Comparison of ENCODE assay signal across 10 cellular contexts in genomic region chr2:207283356-207283755, GRCh38.
DNase-seq lines count a peak whose midpoint lies in the region; ATAC-seq, FAIRE-seq and TF ChIP-seq lines count a peak whose summit lies in the region.
"Had no signal": no experiment of that assay in that cellular context is flagged by ENCODE, and none has a peak within 500 bp of the region (broad histone marks: within the 10 kb centered on the region; RNA-seq: fewer than 3 reads in every experiment).

No MANE protein-coding gene starts in this region.

- H2AFZ ChIP-seq in Karpas-422 (ENCODE audit: low read length) = peak overlapping the region; percentile 6; the same call in 1 of the 2 replicates

- H3K36me3 ChIP-seq in Karpas-422 (ENCODE audit: insufficient read depth, low read length) (no peaks in the 10 kb centered on the region), kidney (ENCODE audit: control insufficient read depth in 1 of 2, insufficient read depth in 2 of 2, low read length in 2 of 2) (no peaks in the 10 kb centered on the region)

- DNase-seq in Karpas-422 (peak; percentile 56), chondrocyte (ENCODE audit: low spot score) (no peak), posterior vena cava (ENCODE audit: low spot score) (peak; percentile 82), glutamatergic neuron (no peak), NCI-H446 treated with DMSO at 0.1 percent for 48 hours (lab: John Stamatoyannopoulos, UW) (no peak), kidney (no peak)

- no peaks in the 10 kb centered on the region for H4K20me1 ChIP-seq in Karpas-422 (ENCODE audit: insufficient read depth, low read depth, low read length)

- H3K4me2 ChIP-seq in Karpas-422 (ENCODE audit: low read depth, low read length, poor library complexity, severe bottlenecking) = no peak overlapping the region

- H3K9me3 ChIP-seq in Karpas-422 (ENCODE audit: low read length) = no peaks in the 10 kb centered on the region
- no peaks in the 10 kb centered on the region for H3K9me3 ChIP-seq in kidney (ENCODE audit: control insufficient read depth in 1 of 2, low read length in 2 of 2)

- peaks cover 12% of the 10 kb centered on the region for H3K4me1 Mint-ChIP-seq in chondrocyte (ENCODE audit: low read depth)
- H3K4me1 Mint-ChIP-seq in glutamatergic neuron (ENCODE audit: low read depth, unreplicated experiment) = peaks cover 21% of the 10 kb centered on the region

- H3K27me3 Mint-ChIP-seq in chondrocyte (ENCODE audit: low read depth) (no peaks in the 10 kb centered on the region), glutamatergic neuron (ENCODE audit: unreplicated experiment) (no peaks in the 10 kb centered on the region)
- H3K27me3 Mint-ChIP-seq: brain had no signal

- H3K36me3 Mint-ChIP-seq in chondrocyte (ENCODE audit: low read depth) (no peaks in the 10 kb centered on the region), glutamatergic neuron (ENCODE audit: unreplicated experiment) (no peaks in the 10 kb centered on the region)
- H3K36me3 Mint-ChIP-seq: brain, IgD-negative memory B cell had no signal

- H3K9me3 Mint-ChIP-seq in chondrocyte (ENCODE audit: low read depth) (no peaks in the 10 kb centered on the region), glutamatergic neuron (ENCODE audit: unreplicated experiment) (no peaks in the 10 kb centered on the region)
- H3K9me3 Mint-ChIP-seq: brain had no signal

- H3K4me3 ChIP-seq in Karpas-422 (ENCODE audit: low read length) = no peak overlapping the region
- no peak overlapping the region for H3K4me3 ChIP-seq in kidney (ENCODE audit: low read length in 2 of 2)

- H3K79me2 ChIP-seq in Karpas-422 (ENCODE audit: low read length) = no peaks in the 10 kb centered on the region

- H3K4me3 Mint-ChIP-seq in chondrocyte (ENCODE audit: unreplicated experiment) = no peak overlapping the region
- H3K4me3 Mint-ChIP-seq in glutamatergic neuron (ENCODE audit: unreplicated experiment) = no peak overlapping the region
- H3K4me3 Mint-ChIP-seq: IgD-negative memory B cell had no signal

- no peak overlapping the region for H3K27ac ChIP-seq in Karpas-422 (ENCODE audit: low read length)
- no peak overlapping the region for H3K27ac ChIP-seq in kidney (ENCODE audit: low read depth in 2 of 2, low read length in 2 of 2)

- H3K9me2 ChIP-seq in Karpas-422 (replicated peaks; ENCODE audit: insufficient read depth, low read length) = no peaks in the 10 kb centered on the region

- peaks cover 31% of the 10 kb centered on the region for H3K4me1 ChIP-seq in Karpas-422 (ENCODE audit: low read length)
- H3K4me1 ChIP-seq in kidney (ENCODE audit: control insufficient read depth in 1 of 2, insufficient read depth in 1 of 2, low read depth in 1 of 2, low read length in 2 of 2) = no peaks in the 10 kb centered on the region

- H3K27ac Mint-ChIP-seq in chondrocyte (ENCODE audit: unreplicated experiment) (no peak overlapping the region), glutamatergic neuron (ENCODE audit: unreplicated experiment) (no peak overlapping the region)
- H3K27ac Mint-ChIP-seq: IgD-negative memory B cell had no signal

- TF ChIP-seq CTCF in chondrocyte (IDR thresholded peaks at IDR 0.05) (peak; percentile 20), glutamatergic neuron (IDR thresholded peaks at IDR 0.05; ENCODE audit: partially characterized antibody, unreplicated experiment) (no peak), kidney (IDR thresholded peaks at IDR 0.05; ENCODE audit: borderline replicate concordance, extremely low read depth, insufficient read depth) (no peak)

- H3K27me3 ChIP-seq in Karpas-422 (ENCODE audit: low read length) = no peaks in the 10 kb centered on the region

- H3K9ac ChIP-seq in Karpas-422 (ENCODE audit: low read length) = no peak overlapping the region
- no peak overlapping the region for H3K9ac ChIP-seq in kidney (ENCODE audit: low read length in 2 of 2)

- intact Hi-C loops in posterior vena cava (cut with DNase I) (no loop called here), kidney (cut with DNase I) (no loop called here)

- ATAC-seq in GM18517 (IDR thresholded peaks at IDR 0.05; ENCODE audit: unreplicated experiment) (peak; percentile 34), HG03432 (IDR thresholded peaks at IDR 0.05; ENCODE audit: unreplicated experiment) (no peak)

- no peak for FAIRE-seq in kidney (lab: Jason Lieb, UNC)

Comparison
In these comparisons a context has a peak if more than half of its experiments do, and no peak if none do; other contexts are left out.
1. DNase-seq: peak in Karpas-422 (single experiment) and posterior vena cava (single experiment); none in chondrocyte (single experiment), glutamatergic neuron (single experiment), NCI-H446 treated with DMSO at 0.1 percent for 48 hours (single experiment) and kidney (single experiment).